22 cellular contexts compared by ENCODE assay signal in the genomic region with DNA sequence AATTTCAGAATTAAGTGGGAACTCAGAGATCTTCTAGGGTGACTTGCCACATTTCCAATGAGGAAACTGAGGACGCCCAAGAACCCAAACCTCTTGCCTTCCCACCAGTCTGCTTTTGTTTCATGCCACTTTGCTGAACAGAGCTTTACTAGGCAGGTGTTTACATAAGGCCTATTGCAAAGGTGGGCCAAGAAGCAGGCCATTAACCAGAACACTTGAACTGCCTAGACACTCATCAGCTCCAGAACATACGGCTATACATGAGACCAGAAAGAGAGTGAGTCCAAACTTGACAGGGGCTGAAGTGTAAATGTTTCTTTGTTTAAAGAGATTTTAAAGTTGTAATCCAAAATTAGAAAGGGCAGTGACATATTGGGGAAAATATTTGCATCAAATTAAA. TPM values are rescaled to one million over a fixed set of nuclear protein-coding genes. Genes with fewer than 3 reads are reported as not detected.
DNase-seq lines count a peak whose midpoint lies in the region; ATAC-seq and TF ChIP-seq lines count a peak whose summit lies in the region.
"Had no signal": no experiment of that assay in that cellular context is flagged by ENCODE, and none has a peak within 500 bp of the region (broad histone marks: within the 10 kb centered on the region; RNA-seq: fewer than 3 reads in every experiment).

No MANE protein-coding gene starts in this region.

- H3K9me3 Mint-ChIP-seq in activated CD4-positive, alpha-beta T cell treated with anti-CD3 and anti-CD28 coated beads for 36 hours (ENCODE audit: low read depth) = no peaks in the 10 kb centered on the region
- H3K9me3 Mint-ChIP-seq in CD4-positive, CD25-positive, alpha-beta regulatory T cell = no peaks in the 10 kb centered on the region
- H3K9me3 Mint-ChIP-seq: T-helper 2 cell treated with Interferon-gamma antibody and Interleukin-4, amounts not matched to agents 5 μg/mL and 100 μg/mL, for 36 hours had no signal

- peaks cover 66% of the 10 kb centered on the region for H3K4me1 ChIP-seq in CD4-positive, CD25-positive, alpha-beta regulatory T cell (ENCODE audit: control insufficient read depth, insufficient read depth, low read length, poor library complexity, severe bottlenecking)
- H3K4me1 ChIP-seq in mesenchymal stem cell (ENCODE audit: control insufficient read depth, insufficient read depth, low read depth, low read length) = peaks cover 7% of the 10 kb centered on the region
- H3K4me1 ChIP-seq: ascending aorta had no signal

- H3K4ac ChIP-seq in mesenchymal stem cell (ENCODE audit: low read depth in 1 of 2, low read length in 2 of 2) = no peak overlapping the region

- peak overlapping the region; percentile 2 for H3K4me3 Mint-ChIP-seq in activated CD4-positive, alpha-beta T cell treated with anti-CD3 and anti-CD28 coated beads for 36 hours
- H3K4me3 Mint-ChIP-seq in CD4-positive, CD25-positive, alpha-beta regulatory T cell = peak overlapping the region; percentile 5 to 65 (median 13)
- H3K4me3 Mint-ChIP-seq: T-helper 2 cell treated with Interferon-gamma antibody and Interleukin-4, amounts not matched to agents 5 μg/mL and 100 μg/mL, for 36 hours had no signal

- 95% methylated on average over 2 of the region's 2 CpGs for WGBS in mesenchymal stem cell

- H2BK15ac ChIP-seq in mesenchymal stem cell (ENCODE audit: low read depth, poor library complexity, severe bottlenecking) = peak overlapping the region; percentile 86

- H2AK5ac ChIP-seq in mesenchymal stem cell (ENCODE audit: low read length, severe bottlenecking) = no peak overlapping the region

- H3K36me3 ChIP-seq in CD4-positive, CD25-positive, alpha-beta regulatory T cell (ENCODE audit: control insufficient read depth, insufficient read depth, low read length) = peaks cover 23% of the 10 kb centered on the region
- H3K36me3 ChIP-seq in mesenchymal stem cell (ENCODE audit: control insufficient read depth in 1 of 2, insufficient read depth in 2 of 2, low read depth in 1 of 2, low read length in 2 of 2) = no peaks in the 10 kb centered on the region
- H3K36me3 ChIP-seq: ascending aorta, left ventricle myocardium inferior had no signal

- no peak overlapping the region for H2BK120ac ChIP-seq in mesenchymal stem cell (ENCODE audit: low read depth, low read length)

- DNase-seq in activated CD4-positive, alpha-beta T cell treated with anti-CD3 and anti-CD28 coated beads for 36 hours = no peak
- DNase-seq in activated CD4-positive, alpha-beta T cell treated with anti-CD3 and anti-CD28 coated beads, Interleukin-2, amount 50 U/mL, for 4 hours = no peak
- DNase-seq in CD4-positive, CD25-positive, alpha-beta regulatory T cell = no peak
- DNase-seq in mesenchymal stem cell (no peak), NAMALWA (ENCODE audit: low spot score) (no peak), KBM-7 (no peak)
- no peak for DNase-seq in stimulated activated CD4-positive, alpha-beta T cell treated with anti-CD3 and anti-CD28 coated beads, Interleukin-2, amount 100 ng/mL, for 24 hours
- DNase-seq: activated CD4-positive, CD25-positive, alpha-beta regulatory T cell treated with anti-CD3 and anti-CD28 coated beads, Interleukin-2, amount 50 U/mL, for 72 hours; foreskin melanocyte; left ventricle myocardium inferior; NCI-H1105 treated with DMSO at 0.1 percent for 48 hours; posterior cingulate gyrus; SIG-M5; small intestine; trophoblast cell had no signal

- peak overlapping the region; percentile 64 for H3K4me3 ChIP-seq in CD4-positive, CD25-positive, alpha-beta regulatory T cell (ENCODE audit: low read depth, low read length)
- no peak overlapping the region for H3K4me3 ChIP-seq in mesenchymal stem cell (ENCODE audit: insufficient read depth in 1 of 2, low read depth in 1 of 2, low read length in 2 of 2)
- H3K4me3 ChIP-seq: ascending aorta, left ventricle myocardium inferior had no signal

- H2BK12ac ChIP-seq in mesenchymal stem cell (ENCODE audit: low read length in 2 of 2) = peak overlapping the region in 1 of 2 experiments; percentile 77

- peak overlapping the region in 1 of 2 experiments; percentile 34 for H3K18ac ChIP-seq in mesenchymal stem cell (ENCODE audit: low read depth in 1 of 2, low read length in 2 of 2)

- no peaks in the 10 kb centered on the region for H3K9me3 ChIP-seq in CD4-positive, CD25-positive, alpha-beta regulatory T cell (ENCODE audit: control insufficient read depth in 2 of 2, low read length in 2 of 2)
- H3K9me3 ChIP-seq in mesenchymal stem cell (ENCODE audit: control insufficient read depth, low read length) = no peaks in the 10 kb centered on the region
- H3K9me3 ChIP-seq: ascending aorta, left ventricle myocardium inferior had no signal

- H3K14ac ChIP-seq in mesenchymal stem cell (ENCODE audit: low read length in 2 of 2) = no peak overlapping the region

- no peak overlapping the region for H3K4me2 ChIP-seq in mesenchymal stem cell (ENCODE audit: low read length, poor library complexity, severe bottlenecking)
- H3K4me2 ChIP-seq: KMS-11 had no signal

- no peak overlapping the region for H4K91ac ChIP-seq in mesenchymal stem cell (ENCODE audit: low read length)

- H3K23ac ChIP-seq in mesenchymal stem cell (ENCODE audit: low read length in 2 of 2) = no peak overlapping the region

- H3K27me3 Mint-ChIP-seq in activated CD4-positive, alpha-beta T cell treated with anti-CD3 and anti-CD28 coated beads for 36 hours = no peaks in the 10 kb centered on the region
- no peaks in the 10 kb centered on the region for H3K27me3 Mint-ChIP-seq in CD4-positive, CD25-positive, alpha-beta regulatory T cell

- H3K27ac ChIP-seq in CD4-positive, CD25-positive, alpha-beta regulatory T cell (ENCODE audit: insufficient read depth, low read length, poor library complexity, severe bottlenecking) = peak overlapping the region; percentile 96
- H3K27ac ChIP-seq in VCaP = peak overlapping the region; percentile 97
- no peak overlapping the region for H3K27ac ChIP-seq in mesenchymal stem cell (ENCODE audit: low read length, poor library complexity, severe bottlenecking)
- H3K27ac ChIP-seq: ascending aorta, HL-60, KMS-11, left ventricle myocardium inferior had no signal

- H4K8ac ChIP-seq in mesenchymal stem cell (ENCODE audit: low read length) = no peak overlapping the region

- H3K9ac ChIP-seq in mesenchymal stem cell (ENCODE audit: low read length) = no peak overlapping the region
- H3K9ac ChIP-seq: KMS-11 had no signal

- H3K36me3 Mint-ChIP-seq in activated CD4-positive, alpha-beta T cell treated with anti-CD3 and anti-CD28 coated beads for 36 hours (ENCODE audit: low read depth) = peaks cover 79% of the 10 kb centered on the region
- peaks cover 34% of the 10 kb centered on the region for H3K36me3 Mint-ChIP-seq in CD4-positive, CD25-positive, alpha-beta regulatory T cell

- no peak overlapping the region for H2BK5ac ChIP-seq in mesenchymal stem cell (ENCODE audit: low read depth, low read length, poor library complexity, severe bottlenecking)

- intact Hi-C loops in activated CD4-positive, alpha-beta T cell treated with anti-CD3 and anti-CD28 coated beads for 36 hours (cut with DNase I, micrococcal nuclease) = no loop called here

- CTCF ChIA-PET in activated CD4-positive, alpha-beta T cell treated with anti-CD3 and anti-CD28 coated beads for 36 hours (lab: Charles Lee) = interaction anchor here (0.7 to 2.4 kb wide), 5 partner anchors 9 to 46 kb away, joined by 3 to 11 read pairs (median 3); no protein-coding TSS in a partner anchor

- peak overlapping the region; percentile 58 for H3K27ac Mint-ChIP-seq in activated CD4-positive, alpha-beta T cell treated with anti-CD3 and anti-CD28 coated beads for 36 hours
- H3K27ac Mint-ChIP-seq in CD4-positive, CD25-positive, alpha-beta regulatory T cell = peak overlapping the region; percentile 83 to 93 (median 91)
- H3K27ac Mint-ChIP-seq: T-helper 2 cell treated with Interferon-gamma antibody and Interleukin-4, amounts not matched to agents 5 μg/mL and 100 μg/mL, for 36 hours had no signal

- H2AFZ ChIP-seq in mesenchymal stem cell (ENCODE audit: low read depth, low read length) = no peak overlapping the region

- POLR2A ChIA-PET in activated CD4-positive, alpha-beta T cell treated with anti-CD3 and anti-CD28 coated beads for 36 hours (lab: Charles Lee) = no interaction called here

- no peaks in the 10 kb centered on the region for H3K79me1 ChIP-seq in mesenchymal stem cell (replicated peaks; ENCODE audit: low read length, poor library complexity, severe bottlenecking)

- H3K27me3 ChIP-seq in CD4-positive, CD25-positive, alpha-beta regulatory T cell (ENCODE audit: control insufficient read depth, insufficient read depth, low read length) = no peaks in the 10 kb centered on the region
- H3K27me3 ChIP-seq in mesenchymal stem cell (ENCODE audit: control insufficient read depth in 1 of 2, insufficient read depth in 1 of 2, low read length in 2 of 2) = no peaks in the 10 kb centered on the region
- H3K27me3 ChIP-seq: ascending aorta had no signal

- TF ChIP-seq CTCF in VCaP (conservative IDR thresholded peaks at IDR 0.05) = no peak

- no peak for ATAC-seq in activated CD4-positive, alpha-beta T cell treated with anti-CD3 and anti-CD28 coated beads for 36 hours
- ATAC-seq in CD4-positive, CD25-positive, alpha-beta regulatory T cell (ENCODE audit: low read depth in 2 of 2) = no peak

- in situ Hi-C loops in KBM-7 (cut with MboI; ENCODE audit: low pct_unique_long_range_greater_than_20kb, low sequenced_read_pairs) = no loop called here

- H3K4me1 Mint-ChIP-seq in activated CD4-positive, alpha-beta T cell treated with anti-CD3 and anti-CD28 coated beads for 36 hours = peaks cover 75% of the 10 kb centered on the region
- peaks cover 30 to 75% (median 63%) of the 10 kb centered on the region in 4 donors for H3K4me1 Mint-ChIP-seq in CD4-positive, CD25-positive, alpha-beta regulatory T cell

RNA-seq across cellular contexts. Expression of a gene that starts 11.5 kb away (rescaled TPM):
- 100 to 1,000 TPM; 165 to 187 TPM for total RNA-seq in activated CD4-positive, alpha-beta T cell treated with anti-CD3 and anti-CD28 coated beads for 36 hours
- total RNA-seq in CD4-positive, CD25-positive, alpha-beta regulatory T cell = 50.7 TPM
- 100 to 1,000 TPM in 3 of 4 donors, 10 to 100 TPM in 1; 86.8 to 119 (median 109) TPM for polyA plus RNA-seq in CD4-positive, CD25-positive, alpha-beta regulatory T cell
- polyA plus RNA-seq in mesenchymal stem cell (2013, experiment 1 of 2) = not detected
- 0.04 TPM for polyA plus RNA-seq in mesenchymal stem cell (2013, experiment 2 of 2)
- total RNA-seq: ascending aorta, H4 had no signal
- polyA plus RNA-seq: AG04450 had no signal

RNA-seq across cellular contexts. Expression of a gene that starts 44.6 kb away (rescaled TPM):
- 1 to 10 TPM; 2.2 to 3.2 TPM for total RNA-seq in activated CD4-positive, alpha-beta T cell treated with anti-CD3 and anti-CD28 coated beads for 36 hours
- 5.4 TPM for total RNA-seq in CD4-positive, CD25-positive, alpha-beta regulatory T cell
- polyA plus RNA-seq in CD4-positive, CD25-positive, alpha-beta regulatory T cell = 1 to 10 TPM; 4.4 to 7.7 (median 6.0) TPM
- polyA plus RNA-seq in mesenchymal stem cell (2013, experiment 1 of 2) = 3.0 TPM
- polyA plus RNA-seq in mesenchymal stem cell (2013, experiment 2 of 2) = 2.6 TPM
